10 cellular contexts compared by ENCODE assay signal in genomic region chr11:9569588-9570164, GRCh38. TPM values are rescaled to one million over a fixed set of nuclear protein-coding genes. Genes with fewer than 3 reads are reported as not detected.
A peak's percentile ranks its signal among the peaks of the same experiment; 100 is the strongest.
DNase-seq lines count a peak whose midpoint lies in the region; ATAC-seq and TF ChIP-seq lines count a peak whose summit lies in the region.
"Had no signal": no experiment of that assay in that cellular context is flagged by ENCODE, and none has a peak within 500 bp of the region (broad histone marks: within the 10 kb centered on the region; RNA-seq: fewer than 3 reads in every experiment).

No MANE protein-coding gene starts in this region.

- peak overlapping the region; percentile 67 to 77 for H3K9ac ChIP-seq in mucosa of rectum (ENCODE audit: low read depth in 1 of 2, low read length in 2 of 2)

- H3K27ac Mint-ChIP-seq in chondrocyte (ENCODE audit: unreplicated experiment) (peak overlapping the region; percentile 100), type B pancreatic cell (peak overlapping the region; percentile 99)
- H3K27ac Mint-ChIP-seq: activated naive CD8-positive, alpha-beta T cell had no signal

- no peaks in the 10 kb centered on the region for H3K27me3 ChIP-seq in mucosa of rectum (ENCODE audit: control insufficient read depth in 2 of 2, insufficient read depth in 2 of 2, low read length in 2 of 2)

- DNase-seq in NCI-H2029 (lab: John Stamatoyannopoulos, UW) (peak; percentile 20), NCI-H2029 treated with DMSO at 0.1 percent for 48 hours (lab: John Stamatoyannopoulos, UW) (no peak), chondrocyte (ENCODE audit: low spot score) (no peak), type B pancreatic cell (ENCODE audit: extremely low spot score, unreplicated experiment) (no peak), GM20000 (ENCODE audit: low spot score) (no peak)
- DNase-seq: hippocampal formation had no signal

- no peaks in the 10 kb centered on the region for H3K36me3 Mint-ChIP-seq in chondrocyte (ENCODE audit: low read depth)
- H3K36me3 Mint-ChIP-seq in type B pancreatic cell = peaks cover 3% of the 10 kb centered on the region
- H3K36me3 Mint-ChIP-seq: activated naive CD8-positive, alpha-beta T cell had no signal

- no peaks in the 10 kb centered on the region for H3K27me3 Mint-ChIP-seq in chondrocyte (ENCODE audit: low read depth)
- H3K27me3 Mint-ChIP-seq in type B pancreatic cell = no peaks in the 10 kb centered on the region

- ATAC-seq in HG02678 (IDR thresholded peaks at IDR 0.05; ENCODE audit: unreplicated experiment) (no peak), GM21381 (IDR thresholded peaks at IDR 0.05; ENCODE audit: unreplicated experiment) (no peak)

- H3K4me1 Mint-ChIP-seq in chondrocyte (ENCODE audit: low read depth) = peaks cover 64% of the 10 kb centered on the region
- H3K4me1 Mint-ChIP-seq in type B pancreatic cell (ENCODE audit: unreplicated experiment) = peaks cover 46% of the 10 kb centered on the region

- H3K36me3 ChIP-seq in mucosa of rectum (ENCODE audit: control insufficient read depth in 2 of 2, insufficient read depth in 2 of 2, low read length in 2 of 2) = no peaks in the 10 kb centered on the region

- H3K4me3 Mint-ChIP-seq in chondrocyte (ENCODE audit: unreplicated experiment) = peak overlapping the region; percentile 62
- peak overlapping the region; percentile 86 for H3K4me3 Mint-ChIP-seq in type B pancreatic cell
- H3K4me3 Mint-ChIP-seq: activated naive CD8-positive, alpha-beta T cell had no signal

- H3K9me3 Mint-ChIP-seq in chondrocyte (ENCODE audit: low read depth) (no peaks in the 10 kb centered on the region), type B pancreatic cell (peaks cover 3% of the 10 kb centered on the region)

- H3K4me3 ChIP-seq in mucosa of rectum (ENCODE audit: low read length in 2 of 2) = peak overlapping the region; percentile 28 to 62

- peak overlapping the region; percentile 88 to 96 for H3K27ac ChIP-seq in mucosa of rectum (ENCODE audit: low read depth in 2 of 2, low read length in 2 of 2)

- TF ChIP-seq CTCF in chondrocyte (IDR thresholded peaks at IDR 0.05) (no peak), type B pancreatic cell (conservative IDR thresholded peaks at IDR 0.05) (no peak), GM20000 (IDR thresholded peaks at IDR 0.05; ENCODE audit: extremely low read depth, missing control alignments) (no peak)

- peaks cover 13 to 38% of the 10 kb centered on the region in 2 donors for H3K4me1 ChIP-seq in mucosa of rectum (ENCODE audit: control insufficient read depth in 2 of 2, insufficient read depth in 2 of 2, low read length in 2 of 2)

- no peaks in the 10 kb centered on the region for H3K9me3 ChIP-seq in mucosa of rectum (ENCODE audit: control insufficient read depth in 2 of 2, low read length in 2 of 2)

RNA-seq across cellular contexts. Expression of gene WEE1, which starts 3.8 kb away (rescaled TPM):
- total RNA-seq in chondrocyte = 17.8 to 31.2 TPM (median 17.8 TPM) in 3 replicates
- total RNA-seq in type B pancreatic cell (ENCODE audit: low replicate concordance) = 80.1 and 104 TPM in 2 replicates
